ENCODE assay signal across 9 cellular contexts in the genomic region with DNA sequence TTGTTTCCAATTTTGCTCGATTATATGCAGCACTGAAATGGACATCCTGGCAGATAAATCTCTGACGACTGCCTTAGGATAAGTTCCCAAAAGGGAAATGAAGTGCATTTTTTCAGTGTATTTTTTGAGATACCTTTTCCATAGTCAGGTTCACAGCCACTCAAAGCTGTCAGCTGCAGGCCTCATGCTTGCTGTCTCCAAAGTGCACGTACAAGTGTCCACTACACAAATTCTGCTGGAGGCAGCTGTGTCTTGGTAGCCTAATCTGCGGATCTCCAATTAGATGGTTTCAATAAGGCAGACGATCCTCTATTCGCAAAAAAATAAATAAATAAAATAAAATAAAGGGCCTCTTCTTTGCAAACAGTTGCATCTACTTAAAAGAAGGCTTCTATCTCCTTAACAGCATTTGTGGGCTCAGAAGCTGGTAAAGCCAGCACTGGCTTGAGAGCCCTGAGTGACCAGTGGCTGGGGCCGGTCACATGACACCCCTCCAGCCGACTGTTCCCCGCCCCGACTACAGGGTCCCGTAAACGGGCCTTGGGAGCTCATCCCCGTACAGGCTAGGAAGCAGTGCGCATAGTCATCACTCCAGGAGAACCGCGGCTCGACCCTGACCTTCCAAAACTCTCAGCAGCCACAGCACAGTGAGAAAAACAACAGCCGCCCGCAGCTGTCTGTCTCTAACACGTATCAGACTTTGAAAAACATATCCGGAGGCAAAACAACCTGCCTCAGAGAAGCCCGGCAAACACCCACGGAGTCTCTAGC. TPM values are rescaled to one million over a fixed set of nuclear protein-coding genes. Genes with fewer than 3 reads are reported as not detected.
DNase-seq lines count a peak whose midpoint lies in the region; ATAC-seq, FAIRE-seq and TF ChIP-seq lines count a peak whose summit lies in the region.
"Had no signal": no experiment of that assay in that cellular context is flagged by ENCODE, and none has a peak within 500 bp of the region (broad histone marks: within the 10 kb centered on the region; RNA-seq: fewer than 3 reads in every experiment).

No MANE protein-coding gene starts in this region.

- peaks cover 14% of the 10 kb centered on the region for H3K4me1 Mint-ChIP-seq in activated T-cell treated with anti-CD3 and anti-CD28 coated beads, Interleukin-2, amount 50 U/mL, for 24 hours (ENCODE audit: low read depth)

- ATAC-seq in sciatic nerve: peak; percentile 92
- ATAC-seq in GM21786 (IDR thresholded peaks at IDR 0.05; ENCODE audit: unreplicated experiment): no peak

- no peak for TF ChIP-seq POLR2A in H54 (IDR thresholded peaks at IDR 0.05; ENCODE audit: low read depth, low read length)

- intact Hi-C loops in sciatic nerve (cut with DNase I): no loop called here

- no peaks in the 10 kb centered on the region for H3K36me3 Mint-ChIP-seq in activated T-cell treated with anti-CD3 and anti-CD28 coated beads, Interleukin-2, amount 50 U/mL, for 24 hours (ENCODE audit: low read depth)

- no peak overlapping the region for H3K4me3 Mint-ChIP-seq in activated T-cell treated with anti-CD3 and anti-CD28 coated beads, Interleukin-2, amount 50 U/mL, for 24 hours
- H3K4me3 Mint-ChIP-seq: memory B cell had no signal

- no peak overlapping the region for H3K27ac Mint-ChIP-seq in activated T-cell treated with anti-CD3 and anti-CD28 coated beads, Interleukin-2, amount 50 U/mL, for 24 hours
- H3K27ac Mint-ChIP-seq: memory B cell had no signal

- no peak for FAIRE-seq in H54 (lab: Jason Lieb, UNC)
- FAIRE-seq in islet of Langerhans (lab: Jason Lieb, UNC): peak; percentile 86

- DNase-seq in H54 (ENCODE audit: insufficient read length, low spot score): peak; percentile 34
- DNase-seq in caudate nucleus (lab: John Stamatoyannopoulos, UW): peak in 56 of 61 donors; percentile 24 to 88 (median 62)
- DNase-seq in sciatic nerve (ENCODE audit: low spot score): peak; percentile 88
- DNase-seq in activated CD4-positive, CD25-positive, alpha-beta regulatory T cell treated with anti-CD3 and anti-CD28 coated beads, Interleukin-2, amount 50 U/mL, for 72 hours: no peak
- DNase-seq in activated T-cell treated with anti-CD3 and anti-CD28 coated beads, Interleukin-2, amount 50 U/mL, for 24 hours: no peak
- no peak for DNase-seq in amniotic stem cell (lab: John Stamatoyannopoulos, UW)

- peaks cover 32% of the 10 kb centered on the region for H3K27me3 Mint-ChIP-seq in activated T-cell treated with anti-CD3 and anti-CD28 coated beads, Interleukin-2, amount 50 U/mL, for 24 hours

- peak overlapping the region; percentile 50 for H3K27ac ChIP-seq in caudate nucleus (ENCODE audit: low read depth, low read length)

- H3K9me3 Mint-ChIP-seq in activated T-cell treated with anti-CD3 and anti-CD28 coated beads, Interleukin-2, amount 50 U/mL, for 24 hours: no peaks in the 10 kb centered on the region
- H3K9me3 Mint-ChIP-seq: memory B cell had no signal

RNA-seq across cellular contexts. Expression of a gene that starts 18.8 kb away (rescaled TPM):
- total RNA-seq in sciatic nerve: 19.0 TPM

Comparison
In these comparisons a context has a peak if more than half of its experiments do, and no peak if none do; other contexts are left out.
1. DNase-seq: peak in H54 (single experiment), caudate nucleus (56 of 61) and sciatic nerve (single experiment); none in activated CD4-positive, CD25-positive, alpha-beta regulatory T cell treated with anti-CD3 and anti-CD28 coated beads, Interleukin-2, amount 50 U/mL, for 72 hours (single experiment), activated T-cell treated with anti-CD3 and anti-CD28 coated beads, Interleukin-2, amount 50 U/mL, for 24 hours (single experiment) and amniotic stem cell (single experiment).